19 cellular contexts compared by ENCODE assay signal in the genomic region with DNA sequence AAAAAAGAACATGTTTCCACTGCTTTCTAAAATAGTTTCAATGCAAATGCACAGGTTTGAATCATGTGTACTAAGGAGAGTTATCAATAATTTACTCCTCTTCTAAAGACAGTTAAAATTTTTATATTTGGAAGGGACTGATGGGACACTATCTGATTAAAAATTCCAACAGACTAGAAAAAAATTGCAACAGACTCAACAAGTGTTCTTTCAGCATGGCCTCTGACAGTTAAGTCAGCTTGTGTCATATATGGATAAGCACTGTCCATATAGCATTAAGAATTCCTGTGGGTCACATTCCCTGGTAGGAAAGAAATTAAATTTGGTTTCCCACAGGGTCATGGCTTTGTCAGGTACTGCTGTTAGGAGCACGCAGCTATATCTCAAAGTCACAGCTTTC.
A peak's percentile ranks its signal among the peaks of the same experiment; 100 is the strongest.
DNase-seq lines count a peak whose midpoint lies in the region; ATAC-seq and TF ChIP-seq lines count a peak whose summit lies in the region.
"Had no signal": no experiment of that assay in that cellular context is flagged by ENCODE, and none has a peak within 500 bp of the region (broad histone marks: within the 10 kb centered on the region; RNA-seq: fewer than 3 reads in every experiment).

No MANE protein-coding gene starts in this region.

- H3K27ac ChIP-seq in Karpas-422 (ENCODE audit: low read length): peak overlapping the region; percentile 93
- H3K27ac ChIP-seq in RWPE2 (ENCODE audit: poor library complexity, severe bottlenecking): peak overlapping the region; percentile 79
- peak overlapping the region; percentile 95 for H3K27ac ChIP-seq in foreskin keratinocyte
- no peak overlapping the region for H3K27ac ChIP-seq in left ventricle myocardium inferior (replicated peaks)
- H3K27ac ChIP-seq in suprapubic skin: no peak overlapping the region
- H3K27ac ChIP-seq: C4-2B had no signal

- peaks cover 97% of the 10 kb centered on the region for H3K79me2 ChIP-seq in Karpas-422 (ENCODE audit: low read length)

- H3K4me3 ChIP-seq in Karpas-422 (ENCODE audit: low read length) (no peak overlapping the region), RWPE2 (ENCODE audit: severe bottlenecking) (no peak overlapping the region), left ventricle myocardium inferior (no peak overlapping the region), suprapubic skin (no peak overlapping the region)
- H3K4me3 ChIP-seq: GM23338 had no signal

- H3K9me3 ChIP-seq in Karpas-422 (ENCODE audit: low read length): no peaks in the 10 kb centered on the region
- no peaks in the 10 kb centered on the region for H3K9me3 ChIP-seq in RWPE2 (ENCODE audit: severe bottlenecking)
- peaks cover 5% of the 10 kb centered on the region for H3K9me3 ChIP-seq in left ventricle myocardium inferior (replicated peaks)
- no peaks in the 10 kb centered on the region for H3K9me3 ChIP-seq in suprapubic skin
- H3K9me3 ChIP-seq: Caco-2 had no signal

- H2AFZ ChIP-seq in Karpas-422 (ENCODE audit: low read length): no peak overlapping the region
- H2AFZ ChIP-seq: GM23338 had no signal

- H4K20me1 ChIP-seq in Karpas-422 (ENCODE audit: insufficient read depth, low read depth, low read length): no peaks in the 10 kb centered on the region

- no peaks in the 10 kb centered on the region for H3K27me3 ChIP-seq in Karpas-422 (ENCODE audit: low read length)
- H3K27me3 ChIP-seq in RWPE2 (ENCODE audit: insufficient read depth, poor library complexity, severe bottlenecking): no peaks in the 10 kb centered on the region
- no peaks in the 10 kb centered on the region for H3K27me3 ChIP-seq in foreskin keratinocyte
- no peaks in the 10 kb centered on the region for H3K27me3 ChIP-seq in left ventricle myocardium inferior (ENCODE audit: low read depth)
- no peaks in the 10 kb centered on the region for H3K27me3 ChIP-seq in suprapubic skin

- H3K27ac Mint-ChIP-seq in activated CD8-positive, alpha-beta memory T cell treated with anti-CD3 and anti-CD28 coated beads, Interleukin-2, amount 10 ng/mL, durations not matched to agents 7 days and 5 days: no peak overlapping the region
- H3K27ac Mint-ChIP-seq: CD4-positive, alpha-beta T cell; HFFc6 had no signal

- no peak overlapping the region for H3K4me3 Mint-ChIP-seq in activated CD8-positive, alpha-beta memory T cell treated with anti-CD3 and anti-CD28 coated beads, Interleukin-2, amount 10 ng/mL, durations not matched to agents 7 days and 5 days
- H3K4me3 Mint-ChIP-seq: CD4-positive, alpha-beta T cell; GM23338; HFFc6 had no signal

- no peak for TF ChIP-seq EP300 in suprapubic skin (IDR thresholded peaks at IDR 0.05)

- H3K9ac ChIP-seq in Karpas-422 (ENCODE audit: low read length): peak overlapping the region; percentile 26; the same call in 1 of the 2 replicates

- H3K9me2 ChIP-seq in Karpas-422 (replicated peaks; ENCODE audit: insufficient read depth, low read length): no peaks in the 10 kb centered on the region

- CTCF ChIA-PET in activated CD8-positive, alpha-beta memory T cell treated with anti-CD3 and anti-CD28 coated beads, Interleukin-2, amount 10 ng/mL, durations not matched to agents 7 days and 5 days (lab: Charles Lee): no interaction called here

- TF ChIP-seq POLR2A in suprapubic skin (IDR thresholded peaks at IDR 0.05): no peak

- peaks cover 11% of the 10 kb centered on the region for H3K27me3 Mint-ChIP-seq in activated CD8-positive, alpha-beta memory T cell treated with anti-CD3 and anti-CD28 coated beads, Interleukin-2, amount 10 ng/mL, durations not matched to agents 7 days and 5 days
- H3K27me3 Mint-ChIP-seq: CD4-positive, alpha-beta T cell; IgD-negative memory B cell had no signal

- ATAC-seq in RWPE2 (ENCODE audit: low read depth) (no peak), foreskin keratinocyte (no peak)
- no peak for ATAC-seq in activated CD8-positive, alpha-beta memory T cell treated with anti-CD3 and anti-CD28 coated beads, Interleukin-2, amount 10 ng/mL, durations not matched to agents 7 days and 5 days
- ATAC-seq: GM23338, HepG2 had no signal

- H3K36me3 ChIP-seq in Karpas-422 (ENCODE audit: insufficient read depth, low read length) (peaks cover 19% of the 10 kb centered on the region; the same call in 1 of the 2 replicates), RWPE2 (ENCODE audit: low read depth) (peaks cover 11% of the 10 kb centered on the region), left ventricle myocardium inferior (no peaks in the 10 kb centered on the region), suprapubic skin (no peaks in the 10 kb centered on the region)

- TF ChIP-seq CTCF in RWPE2 (IDR thresholded peaks at IDR 0.05; ENCODE audit: poor library complexity, severe bottlenecking) (no peak), foreskin keratinocyte (conservative IDR thresholded peaks at IDR 0.05) (no peak), left ventricle myocardium inferior (IDR thresholded peaks at IDR 0.05; ENCODE audit: borderline replicate concordance) (no peak), suprapubic skin (IDR thresholded peaks at IDR 0.05) (no peak)

- intact Hi-C loops in left ventricle myocardium inferior (cut with micrococcal nuclease): no loop called here

- H3K36me3 Mint-ChIP-seq in activated CD8-positive, alpha-beta memory T cell treated with anti-CD3 and anti-CD28 coated beads, Interleukin-2, amount 10 ng/mL, durations not matched to agents 7 days and 5 days: no peaks in the 10 kb centered on the region

- peak overlapping the region; percentile 28 for H3K4me2 ChIP-seq in Karpas-422 (ENCODE audit: low read depth, low read length, poor library complexity, severe bottlenecking)
- H3K4me2 ChIP-seq: GM23338 had no signal

- DNase-seq in Karpas-422 (no peak), RWPE2 (ENCODE audit: low spot score) (no peak), foreskin keratinocyte (no peak), left ventricle myocardium inferior (no peak), suprapubic skin (ENCODE audit: low spot score in 2 of 2) (no peak), NCI-H526 (lab: John Stamatoyannopoulos, UW) (no peak)
- no peak for DNase-seq in activated CD8-positive, alpha-beta memory T cell treated with anti-CD3 and anti-CD28 coated beads, Interleukin-2, amount 10 ng/mL, durations not matched to agents 7 days and 5 days
- DNase-seq: ACHN; Caco-2; CD4-positive, alpha-beta T cell; DMS153; DMS79 treated with DMSO at 0.1 percent for 48 hours; GF-D8; HCEC 1CT; HFFc6 had no signal

- H3K4me1 ChIP-seq in Karpas-422 (ENCODE audit: low read length) (peaks cover 96% of the 10 kb centered on the region), RWPE2 (ENCODE audit: insufficient read depth, poor library complexity, severe bottlenecking) (peaks cover 61% of the 10 kb centered on the region), foreskin keratinocyte (peaks cover 50% of the 10 kb centered on the region), left ventricle myocardium inferior (no peaks in the 10 kb centered on the region), suprapubic skin (peaks cover 10% of the 10 kb centered on the region)
- H3K4me1 ChIP-seq: Caco-2 had no signal

- H3K4me1 Mint-ChIP-seq in activated CD8-positive, alpha-beta memory T cell treated with anti-CD3 and anti-CD28 coated beads, Interleukin-2, amount 10 ng/mL, durations not matched to agents 7 days and 5 days: no peaks in the 10 kb centered on the region

- no peaks in the 10 kb centered on the region for H3K9me3 Mint-ChIP-seq in activated CD8-positive, alpha-beta memory T cell treated with anti-CD3 and anti-CD28 coated beads, Interleukin-2, amount 10 ng/mL, durations not matched to agents 7 days and 5 days (ENCODE audit: low read depth)
- H3K9me3 Mint-ChIP-seq: CD4-positive, alpha-beta T cell; GM23338; HFFc6 had no signal

- WGBS in suprapubic skin: 100% methylated on average over 1 of the region's 1 CpG

Comparison
In these comparisons a context has a peak if more than half of its experiments do, and no peak if none do; other contexts are left out.
1. H3K27ac ChIP-seq: peak in Karpas-422 (single experiment), RWPE2 (single experiment) and foreskin keratinocyte (single experiment); none in left ventricle myocardium inferior (single experiment) and suprapubic skin (single experiment).